18 cellular contexts compared by ENCODE assay signal in the genomic region with DNA sequence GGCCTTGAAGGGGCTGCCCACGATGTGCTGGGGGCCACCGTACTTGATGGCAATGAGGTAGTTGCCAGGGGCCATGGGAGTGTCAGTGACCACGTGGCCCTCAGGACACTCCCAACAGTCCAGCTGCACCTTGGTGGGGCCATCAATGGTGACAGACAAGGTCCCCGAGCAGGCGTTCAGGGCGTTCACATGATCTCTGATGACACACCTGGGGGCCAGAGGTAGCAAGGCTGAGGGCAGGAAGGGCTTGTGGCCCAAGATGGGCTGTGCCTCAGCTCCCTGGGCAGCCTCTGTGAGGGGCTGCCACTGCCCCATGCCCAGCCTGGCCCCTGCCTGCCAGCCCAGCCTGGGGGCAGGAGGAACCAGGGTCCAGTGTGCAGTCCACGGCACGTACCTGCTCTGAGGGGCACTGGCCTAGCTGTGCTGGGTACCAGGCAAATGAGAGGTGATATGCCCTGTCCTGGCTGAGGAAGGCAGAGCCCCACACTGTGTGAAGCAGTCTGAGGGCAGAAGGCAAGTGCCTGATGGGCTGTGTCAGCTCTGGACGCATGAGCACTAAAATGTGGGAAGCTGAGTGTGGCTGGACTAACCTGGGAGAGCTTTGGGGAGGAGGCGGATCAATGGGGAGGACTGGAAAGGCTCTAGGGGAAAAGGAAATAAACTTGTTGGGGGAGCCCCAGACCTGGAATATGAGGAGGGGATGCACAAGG. TPM values are rescaled to one million over a fixed set of nuclear protein-coding genes. Genes with fewer than 3 reads are reported as not detected.
A peak's percentile ranks its signal among the peaks of the same experiment; 100 is the strongest.
DNase-seq lines count a peak whose midpoint lies in the region; ATAC-seq and TF ChIP-seq lines count a peak whose summit lies in the region.
"Had no signal": no experiment of that assay in that cellular context is flagged by ENCODE, and none has a peak within 500 bp of the region (broad histone marks: within the 10 kb centered on the region; RNA-seq: fewer than 3 reads in every experiment).

No MANE protein-coding gene starts in this region.

- H3K27ac Mint-ChIP-seq in GM23338 = no peak overlapping the region

- no peaks in the 10 kb centered on the region for H3K9me3 ChIP-seq in osteoblast (ENCODE audit: low read depth, low read length)
- H3K9me3 ChIP-seq in prostate gland = no peaks in the 10 kb centered on the region
- H3K9me3 ChIP-seq: lower lobe of right lung had no signal

- H3K79me2 ChIP-seq in GM23338 (replicated peaks; ENCODE audit: insufficient read depth) (no peaks in the 10 kb centered on the region), osteoblast (ENCODE audit: insufficient read depth, low read length) (no peaks in the 10 kb centered on the region)

- H3F3A ChIP-seq in GM23338 (replicated peaks; ENCODE audit: low read depth) = peaks cover 8% of the 10 kb centered on the region

- no peaks in the 10 kb centered on the region; the same call in 2 of the 3 replicates for H3K9me3 Mint-ChIP-seq in GM23338

- H3K4me1 Mint-ChIP-seq in GM23338 = peaks cover 30% of the 10 kb centered on the region

- no peak overlapping the region for H2AFZ ChIP-seq in GM23338
- no peak overlapping the region for H2AFZ ChIP-seq in osteoblast (ENCODE audit: low read length)

- CTCF ChIA-PET in GM10248 (lab: Yijun Ruan, JAX) = interaction anchor here (1.1 to 1.5 kb wide), 8 partner anchors 10 to 487 kb away, joined by 3 to 7 read pairs (median 4); no protein-coding TSS in a partner anchor

- 82% methylated on average over 9 of the region's 10 CpGs for WGBS in prostate gland

- POLR2A ChIA-PET in GM10248 (lab: Yijun Ruan, JAX) = interaction anchor here (0.6 kb wide), 1 partner anchor 25 kb away, joined by 3 read pairs; no protein-coding TSS in a partner anchor

- TF ChIP-seq POLR2A in prostate gland (IDR thresholded peaks at IDR 0.05) = no peak

- intact Hi-C loops in prostate gland (cut with DNase I) = no loop called here

- H3K27me3 ChIP-seq in GM23338 (ENCODE audit: insufficient read depth) = peaks cover 81% of the 10 kb centered on the region
- peaks cover 74% of the 10 kb centered on the region for H3K27me3 ChIP-seq in osteoblast (ENCODE audit: insufficient read depth, low read length)
- peaks cover 16% of the 10 kb centered on the region for H3K27me3 ChIP-seq in prostate gland (replicated peaks; ENCODE audit: insufficient read depth)

- H3K4me3 Mint-ChIP-seq in GM23338 = peak overlapping the region; percentile 48; the same call in 2 of the 3 replicates

- H4K20me1 ChIP-seq in GM23338 (replicated peaks; ENCODE audit: insufficient read depth) (no peaks in the 10 kb centered on the region), osteoblast (ENCODE audit: insufficient read depth, low read length) (no peaks in the 10 kb centered on the region)

- H3K9me2 ChIP-seq in GM23338 (ENCODE audit: insufficient read depth) = no peaks in the 10 kb centered on the region

- H3K4me3 ChIP-seq in GM23338 = no peak overlapping the region; the same call in 1 of the 2 replicates
- no peak overlapping the region for H3K4me3 ChIP-seq in osteoblast (ENCODE audit: insufficient read depth, low read length)
- H3K4me3 ChIP-seq in prostate gland = no peak overlapping the region
- H3K4me3 ChIP-seq: lower lobe of right lung had no signal

- no peaks in the 10 kb centered on the region; the same call in 2 of the 3 replicates for H3K36me3 Mint-ChIP-seq in GM23338 (ENCODE audit: low read depth)

- peaks cover 62% of the 10 kb centered on the region for H3K27me3 Mint-ChIP-seq in GM23338 (ENCODE audit: insufficient read depth, low read depth, poor library complexity)

- no peak for TF ChIP-seq CTCF in GM23338 (conservative IDR thresholded peaks at IDR 0.05; ENCODE audit: low read depth in 2 of 2)
- no peak for TF ChIP-seq CTCF in osteoblast (IDR thresholded peaks at IDR 0.05; ENCODE audit: extremely low read depth, low read depth, low read length)
- TF ChIP-seq CTCF in prostate gland (IDR thresholded peaks at IDR 0.05) = no peak
- TF ChIP-seq CTCF in GM10248 (IDR thresholded peaks at IDR 0.05; ENCODE audit: control extremely low read depth, extremely low read depth, low read depth, missing control alignments) = no peak

- H3K36me3 ChIP-seq in GM23338 (ENCODE audit: insufficient read depth) (no peaks in the 10 kb centered on the region), osteoblast (ENCODE audit: insufficient read depth, low read length) (no peaks in the 10 kb centered on the region), prostate gland (no peaks in the 10 kb centered on the region)
- H3K36me3 ChIP-seq: lower lobe of right lung had no signal

- no peak for ATAC-seq in activated CD4-positive, CD25-positive, alpha-beta regulatory T cell treated with anti-CD3 and anti-CD28 coated beads, Interleukin-2, amount 50 U/mL, for 24 hours
- ATAC-seq in GM23338 = no peak
- ATAC-seq: lower lobe of right lung had no signal

- peak; percentile 29 for DNase-seq in activated CD4-positive, CD25-positive, alpha-beta regulatory T cell treated with anti-CD3 and anti-CD28 coated beads, Interleukin-2, amount 50 U/mL, for 72 hours
- DNase-seq in GM23338 (ENCODE audit: low spot score) (no peak), ecto neural progenitor cell (ENCODE audit: low spot score) (peak; percentile 41), osteoblast (ENCODE audit: insufficient read length, low spot score, missing footprints) (peak; percentile 73), NCI-H82 (lab: John Stamatoyannopoulos, UW) (no peak), prostate gland (ENCODE audit: low spot score) (no peak), GM10248 (ENCODE audit: extremely low spot score) (no peak)
- DNase-seq: activated CD8-positive, alpha-beta memory T cell treated with anti-CD3 and anti-CD28 coated beads, Interleukin-2, amount 50 U/mL, for 4 hours; aorta; central memory CD4-positive, alpha-beta T cell; COR-L47; DMS79 treated with DMSO at 0.1 percent for 48 hours; foreskin fibroblast; lower lobe of right lung; NCI-H1105; NCI-H510A treated with DMSO at 0.1 percent for 48 hours; stimulated activated CD4-positive, alpha-beta T cell treated with anti-CD3 and anti-CD28 coated beads, Interleukin-4, amount 100 ng/mL, for 24 hours had no signal

- H3K4me2 ChIP-seq in GM23338 (0 out of 2 replicates have a peak overlapping the region, but pooled peaks have one; percentile 68), osteoblast (ENCODE audit: insufficient read depth, low read length) (no peak overlapping the region)

- H3K27ac ChIP-seq in GM23338 (ENCODE audit: low read depth) (no peak overlapping the region), osteoblast (ENCODE audit: low read depth, low read length) (no peak overlapping the region), prostate gland (no peak overlapping the region)
- H3K27ac ChIP-seq: lower lobe of right lung had no signal

- H3K4me1 ChIP-seq in GM23338 (ENCODE audit: insufficient read depth) = peaks cover 24% of the 10 kb centered on the region
- no peaks in the 10 kb centered on the region for H3K4me1 ChIP-seq in osteoblast (ENCODE audit: insufficient read depth, low read length)
- H3K4me1 ChIP-seq in prostate gland (replicated peaks) = no peaks in the 10 kb centered on the region

RNA-seq across cellular contexts. Expression of gene KCP, which starts 3.5 kb away (rescaled TPM):
- total RNA-seq in GM23338 (2014; rRNA removed; shearing (Covaris generic)) = 0.76 and 1.3 TPM in 2 replicates
- 0.99 and 1.1 TPM in 2 replicates for polyA plus RNA-seq in GM23338 (2016; fragmentation: Nextera tagmentation; extraction: Ambion mirVana)
- total RNA-seq in osteoblast (0.88 and 1.1 TPM in 2 replicates), prostate gland (under 1 TPM in 1 of 2 donors, not detected in 1; 0.45 TPM)

RNA-seq across cellular contexts. Expression of gene IRF5, which starts 23.7 kb away (rescaled TPM):
- 1.1 and 3.7 TPM in 2 replicates for total RNA-seq in GM23338 (2014; rRNA removed; shearing (Covaris generic))
- polyA plus RNA-seq in GM23338 (2016; fragmentation: Nextera tagmentation; extraction: Ambion mirVana) = 0.37 and 1.9 TPM in 2 replicates
- total RNA-seq in osteoblast (under 0.01 TPM in 2 replicates), prostate gland (10 to 100 TPM in 1 of 2 donors, 1 to 10 TPM in 1; 6.0 to 10.6 TPM)

RNA-seq across cellular contexts. Expression of gene ATP6V1F, which starts 51.4 kb away (rescaled TPM):
- 60.2 and 66.5 TPM in 2 replicates for total RNA-seq in GM23338 (2014; rRNA removed; shearing (Covaris generic))
- 271 and 294 TPM in 2 replicates for polyA plus RNA-seq in GM23338 (2016; fragmentation: Nextera tagmentation; extraction: Ambion mirVana)
- 91.9 and 95.2 TPM in 2 replicates for total RNA-seq in osteoblast
- 100 to 1,000 TPM; 116 to 118 TPM for total RNA-seq in prostate gland

Comparison
In these comparisons a context has a peak if more than half of its experiments do, and no peak if none do; other contexts are left out.
1. DNase-seq: peak in activated CD4-positive, CD25-positive, alpha-beta regulatory T cell treated with anti-CD3 and anti-CD28 coated beads, Interleukin-2, amount 50 U/mL, for 72 hours (single experiment), ecto neural progenitor cell (single experiment) and osteoblast (single experiment); none in GM23338 (single experiment), NCI-H82 (single experiment), prostate gland (single experiment) and GM10248 (single experiment).